ENCODE assay signal across 17 cellular contexts in the genomic region with DNA sequence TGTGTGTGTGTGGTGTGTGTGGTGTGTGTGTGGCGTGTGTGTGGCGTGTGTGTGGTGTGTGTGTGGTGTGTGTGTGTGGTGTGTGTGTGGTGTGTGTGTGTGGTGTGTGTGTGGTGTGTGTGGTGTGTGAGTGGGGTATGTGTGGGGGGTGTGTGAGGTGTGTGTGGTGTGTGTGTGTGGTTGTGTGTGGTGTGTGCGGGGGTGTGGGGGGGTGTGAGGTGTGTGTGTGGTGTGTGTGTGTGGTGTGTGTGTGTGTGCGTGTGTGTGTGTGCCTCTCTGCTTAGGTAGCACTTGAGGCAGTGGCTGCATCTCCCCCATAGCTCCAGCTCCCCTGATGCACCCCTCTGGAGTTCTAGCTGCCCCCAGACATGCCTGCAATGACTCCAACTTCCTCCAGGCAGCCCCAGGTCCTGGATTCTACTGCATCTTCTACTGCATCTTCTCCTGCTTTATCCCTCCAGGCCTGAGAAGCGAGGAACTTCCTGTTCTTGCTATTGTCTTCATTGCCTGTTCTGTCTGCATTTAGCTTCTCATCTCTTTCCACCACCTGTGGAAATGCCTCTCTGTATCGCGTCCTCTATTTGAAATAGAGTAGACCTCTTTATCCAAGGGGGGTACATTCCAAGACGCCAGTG. TPM values are rescaled to one million over a fixed set of nuclear protein-coding genes. Genes with fewer than 3 reads are reported as not detected.
DNase-seq lines count a peak whose midpoint lies in the region; ATAC-seq and TF ChIP-seq lines count a peak whose summit lies in the region.
"Had no signal": no experiment of that assay in that cellular context is flagged by ENCODE, and none has a peak within 500 bp of the region (broad histone marks: within the 10 kb centered on the region; RNA-seq: fewer than 3 reads in every experiment).

No MANE protein-coding gene starts in this region.

- H3K4me2 ChIP-seq in fibroblast of lung (ENCODE audit: extremely low read depth, insufficient read depth, low read length) = no peak overlapping the region

- H3K27me3 Mint-ChIP-seq in stimulated activated naive CD8-positive, alpha-beta T cell treated with anti-CD3 and anti-CD28 coated beads, Interleukin-15, amount 100 ng/mL, for 72 hours = no peaks in the 10 kb centered on the region
- H3K27me3 Mint-ChIP-seq in activated CD4-positive, alpha-beta T cell treated with anti-CD3 and anti-CD28 coated beads for 36 hours = no peaks in the 10 kb centered on the region

- H3K9me3 ChIP-seq in SJSA1 (replicated peaks) = no peaks in the 10 kb centered on the region; the same call in none of the 2 replicates
- H3K9me3 ChIP-seq in fibroblast of lung (ENCODE audit: control insufficient read depth, insufficient read depth, low read depth, low read length) = no peaks in the 10 kb centered on the region
- H3K9me3 ChIP-seq: gastrocnemius medialis, upper lobe of left lung had no signal

- H3K79me2 ChIP-seq in fibroblast of lung (ENCODE audit: control insufficient read depth, insufficient read depth, low read length) = no peaks in the 10 kb centered on the region

- peaks cover 7% of the 10 kb centered on the region for H3K4me1 Mint-ChIP-seq in stimulated activated naive CD8-positive, alpha-beta T cell treated with anti-CD3 and anti-CD28 coated beads, Interleukin-15, amount 100 ng/mL, for 72 hours
- H3K4me1 Mint-ChIP-seq in activated CD4-positive, alpha-beta T cell treated with anti-CD3 and anti-CD28 coated beads for 36 hours = no peaks in the 10 kb centered on the region
- H3K4me1 Mint-ChIP-seq: activated CD4-positive, alpha-beta memory T cell treated with anti-CD3 and anti-CD28 coated beads, Interleukin-2, amount 10 ng/mL, durations not matched to agents 7 days and 5 days; stimulated activated naive B cell treated with anti-CD40 and anti-IgM and Interleukin-4, amounts not matched to agents 10 μg/mL and 1 μg/mL and 100 μg/mL, for 72 hours had no signal

- H2AFZ ChIP-seq in fibroblast of lung (ENCODE audit: low read length) = no peak overlapping the region

- DNase-seq in stimulated activated naive CD8-positive, alpha-beta T cell treated with anti-CD3 and anti-CD28 coated beads, Interleukin-15, amount 100 ng/mL, for 72 hours = no peak
- DNase-seq in stimulated activated naive CD8-positive, alpha-beta T cell treated with anti-CD3 and anti-CD28 coated beads, Interleukin-15, Interleukin-2, amounts not matched to agents 100 U/mL and 50 U/mL, for 24 hours = no peak
- DNase-seq in SJSA1 (ENCODE audit: low read depth in 1 of 2, low spot score in 2 of 2) (no peak), fibroblast of lung (ENCODE audit: low read depth in 2 of 2) (peak in 1 of 2 donors; percentile 37), Right ventricle myocardium superior (no peak), kidney glomerular epithelial cell (lab: John Stamatoyannopoulos, UW) (no peak)
- no peak for DNase-seq in activated CD4-positive, CD25-positive, alpha-beta regulatory T cell (lab: John Stamatoyannopoulos, UW)
- DNase-seq in activated CD4-positive, alpha-beta T cell treated with anti-CD3 and anti-CD28 coated beads for 36 hours = no peak
- DNase-seq: activated CD4-positive, alpha-beta memory T cell treated with anti-CD3 and anti-CD28 coated beads, Interleukin-2, amount 10 ng/mL, durations not matched to agents 7 days and 5 days; activated T-cell treated with anti-CD3 and anti-CD28 coated beads, Interleukin-2, amount 50 U/mL, for 72 hours; COR-L47; gastrocnemius medialis; Kasumi-1; left ventricle myocardium superior; NCI-H510A; stimulated activated naive B cell treated with anti-CD40 and anti-IgM and Interleukin-4, amounts not matched to agents 10 μg/mL and 1 μg/mL and 100 μg/mL, for 72 hours; upper lobe of left lung had no signal

- no peaks in the 10 kb centered on the region for H3K36me3 Mint-ChIP-seq in activated CD4-positive, alpha-beta T cell treated with anti-CD3 and anti-CD28 coated beads for 36 hours (ENCODE audit: low read depth)
- H3K36me3 Mint-ChIP-seq: stimulated activated naive B cell treated with anti-CD40 and anti-IgM and Interleukin-4, amounts not matched to agents 10 μg/mL and 1 μg/mL and 100 μg/mL, for 72 hours had no signal

- H3K27ac ChIP-seq in SJSA1 (peak overlapping the region; percentile 85), fibroblast of lung (ENCODE audit: insufficient read depth, low read length) (peak overlapping the region; percentile 53)
- H3K27ac ChIP-seq: gastrocnemius medialis, upper lobe of left lung had no signal

- CTCF ChIA-PET in activated CD4-positive, alpha-beta T cell treated with anti-CD3 and anti-CD28 coated beads for 36 hours (lab: Charles Lee) = interaction anchor here (0.6 to 1.7 kb wide), 2 partner anchors 11 to 58 kb away, joined by 3 to 7 read pairs; no protein-coding TSS in a partner anchor

- intact Hi-C loops in Right ventricle myocardium superior (cut with DNase I) = loop anchor here (5.0 kb wide), 1 partner anchor 38 kb away; no protein-coding TSS in a partner anchor
- intact Hi-C loops in activated CD4-positive, alpha-beta T cell treated with anti-CD3 and anti-CD28 coated beads for 36 hours (cut with DNase I, micrococcal nuclease) = loop anchor here in 1 of 2 experiments (1.0 kb wide), 1 partner anchor 16 kb away; no protein-coding TSS in a partner anchor

- no peaks in the 10 kb centered on the region for H3K27me3 ChIP-seq in SJSA1 (replicated peaks)
- no peaks in the 10 kb centered on the region for H3K27me3 ChIP-seq in fibroblast of lung (ENCODE audit: control insufficient read depth, insufficient read depth, low read length)
- H3K27me3 ChIP-seq: gastrocnemius medialis, upper lobe of left lung had no signal

- peaks cover 0 to 7% of the 10 kb centered on the region in 2 donors for H3K9me3 Mint-ChIP-seq in stimulated activated naive CD8-positive, alpha-beta T cell treated with anti-CD3 and anti-CD28 coated beads, Interleukin-15, amount 100 ng/mL, for 72 hours
- H3K9me3 Mint-ChIP-seq in activated CD4-positive, alpha-beta T cell treated with anti-CD3 and anti-CD28 coated beads for 36 hours (ENCODE audit: low read depth) = peaks cover 2% of the 10 kb centered on the region
- H3K9me3 Mint-ChIP-seq: activated CD4-positive, alpha-beta memory T cell treated with anti-CD3 and anti-CD28 coated beads, Interleukin-2, amount 10 ng/mL, durations not matched to agents 7 days and 5 days had no signal

- H3K36me3 ChIP-seq in SJSA1 = no peaks in the 10 kb centered on the region
- no peaks in the 10 kb centered on the region for H3K36me3 ChIP-seq in fibroblast of lung (ENCODE audit: control insufficient read depth, insufficient read depth, low read length)
- H3K36me3 ChIP-seq: gastrocnemius medialis, upper lobe of left lung had no signal

- H3K4me3 Mint-ChIP-seq in stimulated activated naive CD8-positive, alpha-beta T cell treated with anti-CD3 and anti-CD28 coated beads, Interleukin-15, amount 100 ng/mL, for 72 hours = no peak overlapping the region
- H3K4me3 Mint-ChIP-seq in activated CD4-positive, alpha-beta T cell treated with anti-CD3 and anti-CD28 coated beads for 36 hours = no peak overlapping the region
- H3K4me3 Mint-ChIP-seq: activated CD4-positive, alpha-beta memory T cell treated with anti-CD3 and anti-CD28 coated beads, Interleukin-2, amount 10 ng/mL, durations not matched to agents 7 days and 5 days; activated T-cell treated with anti-CD3 and anti-CD28 coated beads, Interleukin-2, amount 50 U/mL, for 72 hours; stimulated activated naive B cell treated with anti-CD40 and anti-IgM and Interleukin-4, amounts not matched to agents 10 μg/mL and 1 μg/mL and 100 μg/mL, for 72 hours had no signal

- ATAC-seq in stimulated activated naive CD8-positive, alpha-beta T cell treated with anti-CD3 and anti-CD28 coated beads, Interleukin-15, amount 100 ng/mL, for 72 hours = no peak
- ATAC-seq in stimulated activated naive CD8-positive, alpha-beta T cell treated with anti-CD3 and anti-CD28 coated beads, Interleukin-15, Interleukin-2, amounts not matched to agents 100 U/mL and 50 U/mL, for 24 hours = no peak
- no peak for ATAC-seq in Right ventricle myocardium superior (ENCODE audit: poor library complexity)
- no peak for ATAC-seq in activated CD4-positive, alpha-beta T cell treated with anti-CD3 and anti-CD28 coated beads for 36 hours
- ATAC-seq: gastrocnemius medialis; left ventricle myocardium superior; stimulated activated naive B cell treated with anti-CD40 and anti-IgM and Interleukin-4, amounts not matched to agents 10 μg/mL and 1 μg/mL and 100 μg/mL, for 72 hours had no signal

- H3K4me3 ChIP-seq in SJSA1 (no peak overlapping the region), fibroblast of lung (replicated peaks in 1 of 4; ENCODE audit: control extremely low read depth in 1 of 4, insufficient read depth in 1 of 4, low read depth in 3 of 4, low read length in 4 of 4) (no peak overlapping the region)
- H3K4me3 ChIP-seq: gastrocnemius medialis, upper lobe of left lung had no signal

- no peak overlapping the region for H3K9ac ChIP-seq in fibroblast of lung (ENCODE audit: insufficient read depth, low read length)

- H3K27ac Mint-ChIP-seq in stimulated activated naive CD8-positive, alpha-beta T cell treated with anti-CD3 and anti-CD28 coated beads, Interleukin-15, amount 100 ng/mL, for 72 hours = peak overlapping the region; percentile 51 to 52
- no peak overlapping the region for H3K27ac Mint-ChIP-seq in activated CD4-positive, alpha-beta T cell treated with anti-CD3 and anti-CD28 coated beads for 36 hours
- H3K27ac Mint-ChIP-seq: activated CD4-positive, alpha-beta memory T cell treated with anti-CD3 and anti-CD28 coated beads, Interleukin-2, amount 10 ng/mL, durations not matched to agents 7 days and 5 days; stimulated activated naive B cell treated with anti-CD40 and anti-IgM and Interleukin-4, amounts not matched to agents 10 μg/mL and 1 μg/mL and 100 μg/mL, for 72 hours had no signal

- H3K4me1 ChIP-seq in SJSA1 (replicated peaks) (peaks cover 23% of the 10 kb centered on the region), fibroblast of lung (ENCODE audit: control insufficient read depth, extremely low read depth, insufficient read depth, low read length) (peaks cover 12% of the 10 kb centered on the region)
- H3K4me1 ChIP-seq: upper lobe of left lung had no signal

- no peaks in the 10 kb centered on the region for H4K20me1 ChIP-seq in fibroblast of lung (ENCODE audit: control insufficient read depth, extremely low read depth, insufficient read depth, low read length)

- no peak for TF ChIP-seq CTCF in fibroblast of lung (conservative IDR thresholded peaks at IDR 0.05 in 1 of 2, IDR thresholded peaks at IDR 0.05 in 1 of 2; ENCODE audit: low read depth in 1 of 2, low read length in 2 of 2)

- POLR2A ChIA-PET in activated CD4-positive, alpha-beta T cell treated with anti-CD3 and anti-CD28 coated beads for 36 hours (lab: Charles Lee) = no interaction called here

RNA-seq across cellular contexts. Expression of a gene that starts 22.2 kb away (rescaled TPM):
- 0.50 TPM in 1 of 2 replicates, not detected in the other for total RNA-seq in SJSA1 (2014; rRNA removed; shearing (Covaris generic))
- total RNA-seq in fibroblast of lung (8.2 and 10.7 TPM in 2 replicates), Right ventricle myocardium superior (80.9 TPM)
- 3.1 and 4.8 TPM in 2 replicates for polyA plus RNA-seq in fibroblast of lung
- polyA plus RNA-seq in fibroblast of lung (2012) = 4.1 and 6.9 TPM in 2 replicates
- 9.2 and 34.0 TPM in 2 replicates for polyA minus RNA-seq in fibroblast of lung (ENCODE audit: low replicate concordance)
- 1 to 10 TPM in 1 of 2 experiments, under 1 TPM in 1; 0.82 to 1.2 TPM for total RNA-seq in activated CD4-positive, alpha-beta T cell treated with anti-CD3 and anti-CD28 coated beads for 36 hours
- total RNA-seq: activated CD4-positive, alpha-beta memory T cell treated with anti-CD3 and anti-CD28 coated beads, Interleukin-2, amount 10 ng/mL, durations not matched to agents 7 days and 5 days had no signal

RNA-seq across cellular contexts. Expression of a gene that starts 50.9 kb away (rescaled TPM):
- 160 and 243 TPM in 2 replicates for total RNA-seq in SJSA1 (2014; rRNA removed; shearing (Covaris generic))
- total RNA-seq in fibroblast of lung (1,525 and 1,534 TPM in 2 replicates), Right ventricle myocardium superior (64.9 TPM)
- polyA plus RNA-seq in fibroblast of lung = 286 and 316 TPM in 2 replicates
- 564 and 770 TPM in 2 replicates for polyA plus RNA-seq in fibroblast of lung (2012)
- 1,049 and 1,080 TPM in 2 replicates for polyA minus RNA-seq in fibroblast of lung (ENCODE audit: low replicate concordance)
- 10 to 100 TPM; 29.9 to 36.4 TPM for total RNA-seq in activated CD4-positive, alpha-beta T cell treated with anti-CD3 and anti-CD28 coated beads for 36 hours
